In the genomic region with DNA sequence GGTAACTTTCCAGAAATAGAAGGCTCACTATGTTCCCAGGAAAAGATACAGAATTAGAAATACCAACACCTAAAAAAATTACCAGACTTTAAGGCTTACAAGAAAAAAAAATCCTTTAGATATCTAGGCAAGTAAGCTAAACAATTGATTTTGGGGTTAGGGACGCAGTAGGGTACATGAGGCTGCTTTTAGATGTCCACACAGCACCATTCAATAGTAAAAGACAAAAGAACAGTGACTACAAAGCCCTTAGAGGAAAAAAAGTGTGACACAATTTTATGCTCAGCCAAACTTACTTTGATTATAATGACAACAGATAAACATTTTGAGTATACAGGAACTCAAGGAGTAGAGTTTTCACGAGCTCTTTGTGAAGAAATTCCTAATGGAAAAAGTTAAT, we compare ENCODE assay signal across 21 cellular contexts. TPM values are rescaled to one million over a fixed set of nuclear protein-coding genes. Genes with fewer than 3 reads are reported as not detected.
A peak's percentile ranks its signal among the peaks of the same experiment; 100 is the strongest.
DNase-seq lines count a peak whose midpoint lies in the region; ATAC-seq and TF ChIP-seq lines count a peak whose summit lies in the region.
"Had no signal": no experiment of that assay in that cellular context is flagged by ENCODE, and none has a peak within 500 bp of the region (broad histone marks: within the 10 kb centered on the region; RNA-seq: fewer than 3 reads in every experiment).

No MANE protein-coding gene starts in this region.

- no peak for DNase-seq in activated naive CD8-positive, alpha-beta T cell treated with anti-CD3 and anti-CD28 coated beads for 36 hours
- no peak for DNase-seq in T-cell
- peak; percentile 17 for DNase-seq in inferior parietal cortex (ENCODE audit: extremely low spot score)
- DNase-seq in left lung = no peak
- DNase-seq in ureter (ENCODE audit: low spot score) = no peak
- DNase-seq: AML-193; Kasumi-1; NCI-H1436; NCI-H226; NCI-H69; posterior cingulate gyrus; right cardiac atrium; SK-N-SH; stimulated activated naive CD4-positive, alpha-beta T cell treated with Interleukin-2 at 50 U/mL for 16 hours had no signal

- no peaks in the 10 kb centered on the region for H3K27me3 ChIP-seq in left lung

- no peak overlapping the region for H3K4me3 Mint-ChIP-seq in activated naive CD8-positive, alpha-beta T cell
- no peak overlapping the region for H3K4me3 Mint-ChIP-seq in activated naive CD8-positive, alpha-beta T cell treated with anti-CD3 and anti-CD28 coated beads for 36 hours
- peak overlapping the region in 1 of 3 donors; percentile 77 for H3K4me3 Mint-ChIP-seq in T-cell
- H3K4me3 Mint-ChIP-seq: dendritic cell treated with granulocyte-macrophage colony-stimulating factor and Interleukin-4, amounts not matched to agents 40 ng/mL and 50 ng/mL, for 4 days had no signal

- POLR2A ChIA-PET in T-cell (lab: Charles Lee) = interaction anchor here in 1 of 2 donors (2.0 kb wide), 1 partner anchor 29 kb away, joined by 15 read pairs; the partner anchor contains the start of gene METTL16

- H3K4me3 ChIP-seq in left lung = no peak overlapping the region
- H3K4me3 ChIP-seq: smooth muscle cell had no signal

- ATAC-seq in T-cell (replicated peaks in 1 of 4) (peak in 1 of 4 experiments; percentile 64), HG03442 (IDR thresholded peaks at IDR 0.05; ENCODE audit: unreplicated experiment) (no peak), left lung (no peak)
- ATAC-seq: esophagus mucosa, right cardiac atrium, Right ventricle myocardium inferior had no signal

- no peak for TF ChIP-seq CTCF in left lung (IDR thresholded peaks at IDR 0.05)

- no peaks in the 10 kb centered on the region for H3K9me3 Mint-ChIP-seq in activated naive CD8-positive, alpha-beta T cell (ENCODE audit: low read depth)
- H3K9me3 Mint-ChIP-seq in activated naive CD8-positive, alpha-beta T cell treated with anti-CD3 and anti-CD28 coated beads for 36 hours = no peaks in the 10 kb centered on the region
- H3K9me3 Mint-ChIP-seq in T-cell = no peaks in the 10 kb centered on the region
- H3K9me3 Mint-ChIP-seq: dendritic cell treated with granulocyte-macrophage colony-stimulating factor and Interleukin-4, amounts not matched to agents 40 ng/mL and 50 ng/mL, for 4 days; T-helper 1 cell treated with Interleukin-12 subunit alpha and Interleukin-12 subunit beta and Interleukin-4 antibody, amounts not matched to agents 30 μg/mL and 1 μg/mL, for 36 hours had no signal

- H3K27ac ChIP-seq in left lung = no peak overlapping the region

- no peaks in the 10 kb centered on the region for H3K9me3 ChIP-seq in left lung
- H3K9me3 ChIP-seq: SK-N-SH had no signal

- no peaks in the 10 kb centered on the region for H3K27me3 Mint-ChIP-seq in activated naive CD8-positive, alpha-beta T cell
- H3K27me3 Mint-ChIP-seq in activated naive CD8-positive, alpha-beta T cell treated with anti-CD3 and anti-CD28 coated beads for 36 hours = no peaks in the 10 kb centered on the region
- no peaks in the 10 kb centered on the region for H3K27me3 Mint-ChIP-seq in T-cell
- H3K27me3 Mint-ChIP-seq: dendritic cell treated with granulocyte-macrophage colony-stimulating factor and Interleukin-4, amounts not matched to agents 40 ng/mL and 50 ng/mL, for 4 days had no signal

- peaks cover 0 to 9% of the 10 kb centered on the region in 2 donors for H3K36me3 ChIP-seq in left lung

- peaks cover 3% of the 10 kb centered on the region for H3K36me3 Mint-ChIP-seq in activated naive CD8-positive, alpha-beta T cell
- H3K36me3 Mint-ChIP-seq in activated naive CD8-positive, alpha-beta T cell treated with anti-CD3 and anti-CD28 coated beads for 36 hours = peaks cover 16% of the 10 kb centered on the region
- peaks cover 15% of the 10 kb centered on the region for H3K36me3 Mint-ChIP-seq in T-cell

- CTCF ChIA-PET in T-cell (lab: Charles Lee) = interaction anchor here in 1 of 2 donors (0.8 kb wide), 1 partner anchor 29 kb away, joined by 3 read pairs; no protein-coding TSS in a partner anchor

- peaks cover 14 to 36% of the 10 kb centered on the region in 2 donors for H3K4me1 ChIP-seq in left lung

- intact Hi-C loops in left lung (cut with DNase I) = no loop called here

- peaks cover 39% of the 10 kb centered on the region for H3K4me1 Mint-ChIP-seq in activated naive CD8-positive, alpha-beta T cell (ENCODE audit: low read depth)
- H3K4me1 Mint-ChIP-seq in activated naive CD8-positive, alpha-beta T cell treated with anti-CD3 and anti-CD28 coated beads for 36 hours = peaks cover 27% of the 10 kb centered on the region
- H3K4me1 Mint-ChIP-seq in T-cell = peaks cover 44 to 55% (median 46%) of the 10 kb centered on the region in 3 donors

- peak overlapping the region; percentile 59 for H3K27ac Mint-ChIP-seq in activated naive CD8-positive, alpha-beta T cell
- no peak overlapping the region for H3K27ac Mint-ChIP-seq in activated naive CD8-positive, alpha-beta T cell treated with anti-CD3 and anti-CD28 coated beads for 36 hours
- H3K27ac Mint-ChIP-seq in T-cell = peak overlapping the region; percentile 84 to 89
- H3K27ac Mint-ChIP-seq: dendritic cell treated with granulocyte-macrophage colony-stimulating factor and Interleukin-4, amounts not matched to agents 40 ng/mL and 50 ng/mL, for 4 days had no signal

RNA-seq across cellular contexts. Expression of gene METTL16, which starts 29.9 kb away (rescaled TPM):
- total RNA-seq in activated naive CD8-positive, alpha-beta T cell treated with anti-CD3 and anti-CD28 coated beads for 36 hours = 10 to 100 TPM; 61.7 to 66.5 TPM
- total RNA-seq in T-cell (10 to 100 TPM; 43.0 to 51.1 (median 43.2) TPM), left lung (10 to 100 TPM; 25.1 to 30.6 TPM), ureter (52.2 TPM)
